Comparison of ENCODE assay signal across 1 cellular context in the genomic region with DNA sequence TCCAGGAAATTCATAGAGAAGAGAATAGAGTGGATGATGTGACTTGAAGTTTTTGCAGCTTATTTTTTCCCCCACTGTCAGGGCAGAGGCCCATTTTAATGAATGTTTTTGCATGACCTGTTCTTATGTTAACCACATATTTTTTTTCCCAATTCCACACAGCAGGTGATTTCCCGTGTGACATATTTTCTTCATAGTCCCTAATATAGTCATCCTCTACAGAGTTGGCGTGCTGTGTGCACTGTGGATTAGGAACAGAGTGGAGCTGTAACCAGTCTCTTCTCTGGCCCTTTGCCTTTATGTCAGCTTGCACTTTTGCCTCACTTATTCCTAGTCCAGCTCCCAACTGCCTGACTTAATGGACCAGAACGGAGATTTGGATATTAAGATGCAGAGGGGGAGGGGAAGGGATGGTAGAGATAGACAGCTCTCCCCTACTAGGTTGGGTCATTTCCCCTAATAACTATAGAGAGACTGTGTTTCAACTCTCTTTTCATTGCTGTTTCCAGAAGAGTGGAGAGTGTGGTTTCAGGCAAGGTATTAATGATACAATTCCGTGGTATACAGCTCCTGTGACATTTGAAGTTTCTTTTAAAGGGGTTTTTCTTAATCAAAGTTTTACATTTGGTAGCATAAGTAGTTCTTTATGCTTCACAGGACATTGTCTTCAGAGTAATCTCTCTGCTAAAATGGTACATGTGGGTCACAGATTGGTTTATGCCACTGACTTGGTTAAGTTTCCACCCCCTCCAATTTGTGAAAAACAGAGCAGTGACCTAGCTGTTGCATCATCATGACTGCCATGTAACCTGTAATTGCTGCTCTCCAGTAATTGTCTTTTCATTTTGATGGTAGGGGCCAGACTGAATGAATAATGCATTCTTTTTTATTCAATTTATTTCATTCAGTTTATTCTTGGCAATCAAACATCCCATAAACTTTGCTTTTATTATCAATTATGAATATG.
TF ChIP-seq lines count a peak whose summit lies in the region.

No MANE protein-coding gene starts in this region.

TF ChIP-seq in H1, 55 proteins besides CTCF, POLR2A, EP300 and RAD21:
- TF ChIP-seq TCF12 (IDR thresholded peaks at IDR 0.05; ENCODE audit: low read depth, low read length) = no peak
- no peak for TF ChIP-seq BCL11A (IDR thresholded peaks at IDR 0.05; ENCODE audit: low read depth in 2 of 2, low read length in 2 of 2)
- TF ChIP-seq, protein P1, sequence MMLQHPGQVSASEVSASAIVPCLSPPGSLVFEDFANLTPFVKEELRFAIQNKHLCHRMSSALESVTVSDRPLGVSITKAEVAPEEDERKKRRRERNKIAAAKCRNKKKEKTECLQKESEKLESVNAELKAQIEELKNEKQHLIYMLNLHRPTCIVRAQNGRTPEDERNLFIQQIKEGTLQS (IDR thresholded peaks at IDR 0.05; ENCODE audit: insufficient read depth, low read depth, low read length) = 0 out of 2 replicates have a peak, but pooled peaks have one; percentile 61
- peak; percentile 90 for TF ChIP-seq CEBPB (IDR thresholded peaks at IDR 0.05; ENCODE audit: low read depth, low read length)
